Comparison of ENCODE assay signal across 11 cellular contexts in the genomic region with DNA sequence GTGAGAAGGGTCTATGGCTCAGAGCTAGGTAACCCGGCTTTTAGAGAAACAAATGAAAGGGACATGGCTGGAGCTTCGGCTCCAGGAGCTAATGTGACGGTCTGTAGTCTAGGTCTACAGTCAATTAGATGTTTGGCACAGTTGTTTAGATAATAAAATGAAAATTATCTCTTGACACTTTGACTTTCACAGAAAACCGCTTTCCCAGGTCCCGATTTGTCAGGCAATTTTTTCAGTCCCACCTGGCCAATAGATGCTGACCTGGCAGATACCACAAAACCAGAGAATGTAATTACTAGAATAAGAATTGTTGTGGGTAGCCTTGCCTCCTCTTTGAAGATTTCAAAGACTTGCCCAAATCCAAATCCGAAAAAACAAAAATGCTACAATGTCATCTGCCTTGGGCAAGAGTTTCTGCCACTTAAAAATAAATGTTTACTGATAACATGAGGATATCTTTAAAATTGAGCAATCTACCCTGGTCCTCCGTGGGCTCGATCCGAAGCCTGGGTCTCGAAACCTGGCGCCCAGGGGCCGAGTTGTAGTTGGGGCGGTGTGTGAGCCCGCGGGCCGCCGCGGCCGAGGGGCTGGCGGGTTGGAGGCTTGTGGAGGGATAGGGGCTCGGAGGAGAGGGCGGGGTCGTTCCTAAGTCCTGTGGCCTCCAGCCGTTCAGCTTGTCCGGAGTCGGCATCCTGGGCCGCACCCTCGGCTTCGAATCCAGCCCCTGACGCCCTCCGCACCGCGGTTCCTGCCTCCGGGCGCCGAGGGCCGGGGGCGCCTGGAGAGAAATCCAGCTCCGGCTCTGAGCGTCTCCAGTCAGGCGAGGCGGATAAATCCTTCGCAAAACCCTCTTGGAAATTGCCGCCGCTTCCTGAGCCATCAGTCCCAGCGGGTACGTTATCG. TPM values are rescaled to one million over a fixed set of nuclear protein-coding genes. Genes with fewer than 3 reads are reported as not detected.
DNase-seq lines count a peak whose midpoint lies in the region; ATAC-seq and TF ChIP-seq lines count a peak whose summit lies in the region.
"Had no signal": no experiment of that assay in that cellular context is flagged by ENCODE, and none has a peak within 500 bp of the region (broad histone marks: within the 10 kb centered on the region; RNA-seq: fewer than 3 reads in every experiment).

No MANE protein-coding gene starts in this region.

- DNase-seq in T-helper 1 cell (no peak), SJCRH30 (no peak), iPS DF 6.9 (ENCODE audit: low read depth, low spot score) (no peak), smooth muscle cell (lab: John Stamatoyannopoulos, UW; ENCODE audit: unreplicated experiment) (no peak), transverse colon (no peak), kidney tubule cell (ENCODE audit: low spot score) (no peak)
- DNase-seq: foreskin keratinocyte, upper lobe of right lung had no signal

- H3K79me2 ChIP-seq in smooth muscle cell (ENCODE audit: low read depth) = no peaks in the 10 kb centered on the region

- H3K27ac ChIP-seq in SJCRH30 (no peak overlapping the region), iPS DF 6.9 (ENCODE audit: low read length) (no peak overlapping the region), smooth muscle cell (ENCODE audit: low read depth) (no peak overlapping the region), transverse colon (no peak overlapping the region)
- H3K27ac ChIP-seq: foreskin keratinocyte, upper lobe of right lung had no signal

- H3K36me3 ChIP-seq in SJCRH30 (no peaks in the 10 kb centered on the region), iPS DF 6.9 (ENCODE audit: control insufficient read depth, insufficient read depth, low read length) (no peaks in the 10 kb centered on the region), smooth muscle cell (ENCODE audit: low read depth) (no peaks in the 10 kb centered on the region), transverse colon (no peaks in the 10 kb centered on the region)
- H3K36me3 ChIP-seq: upper lobe of right lung had no signal

- peak overlapping the region; percentile 45 for H3K27ac Mint-ChIP-seq in T-helper 1 cell treated with Interleukin-12 subunit alpha and Interleukin-12 subunit beta and Interleukin-4 antibody, amounts not matched to agents 30 μg/mL and 1 μg/mL, for 36 hours

- H3K27me3 Mint-ChIP-seq in T-helper 1 cell treated with Interleukin-12 subunit alpha and Interleukin-12 subunit beta and Interleukin-4 antibody, amounts not matched to agents 30 μg/mL and 1 μg/mL, for 36 hours (ENCODE audit: low read depth) = peaks cover 79% of the 10 kb centered on the region

- no peak for TF ChIP-seq EP300 in transverse colon (IDR thresholded peaks at IDR 0.05; ENCODE audit: low read depth)

- TF ChIP-seq CTCF in smooth muscle cell (IDR thresholded peaks at IDR 0.05; ENCODE audit: borderline replicate concordance, insufficient read depth, poor library complexity, severe bottlenecking) (no peak), transverse colon (IDR thresholded peaks at IDR 0.05) (no peak)

- H3K4me3 Mint-ChIP-seq in T-helper 1 cell treated with Interleukin-12 subunit alpha and Interleukin-12 subunit beta and Interleukin-4 antibody, amounts not matched to agents 30 μg/mL and 1 μg/mL, for 36 hours = no peak overlapping the region

- no peaks in the 10 kb centered on the region for H3K36me3 Mint-ChIP-seq in T-helper 1 cell treated with Interleukin-12 subunit alpha and Interleukin-12 subunit beta and Interleukin-4 antibody, amounts not matched to agents 30 μg/mL and 1 μg/mL, for 36 hours (ENCODE audit: low read depth)

- intact Hi-C loops in transverse colon (cut with DNase I; ENCODE audit: low total_unique reads) = no loop called here

- peaks cover 79% of the 10 kb centered on the region for H3K27me3 ChIP-seq in SJCRH30
- peaks cover 80% of the 10 kb centered on the region for H3K27me3 ChIP-seq in iPS DF 6.9 (ENCODE audit: control insufficient read depth, insufficient read depth, low read length)
- peaks cover 100% of the 10 kb centered on the region for H3K27me3 ChIP-seq in smooth muscle cell (ENCODE audit: low read depth)
- peaks cover 100% of the 10 kb centered on the region for H3K27me3 ChIP-seq in transverse colon

- peak overlapping the region; percentile 75 for H3K4me2 ChIP-seq in smooth muscle cell

- H3K9me3 ChIP-seq in SJCRH30 (replicated peaks) = no peaks in the 10 kb centered on the region
- H3K9me3 ChIP-seq in iPS DF 6.9 (ENCODE audit: control insufficient read depth, insufficient read depth, low read length) = no peaks in the 10 kb centered on the region
- no peaks in the 10 kb centered on the region for H3K9me3 ChIP-seq in smooth muscle cell (replicated peaks; ENCODE audit: low read depth)
- no peaks in the 10 kb centered on the region for H3K9me3 ChIP-seq in transverse colon
- H3K9me3 ChIP-seq: upper lobe of right lung had no signal

- H3K9ac ChIP-seq in smooth muscle cell (ENCODE audit: low read depth) = no peak overlapping the region

- H3K4me1 ChIP-seq in SJCRH30 = no peaks in the 10 kb centered on the region
- peaks cover 3% of the 10 kb centered on the region; the same call in 1 of the 2 replicates for H3K4me1 ChIP-seq in iPS DF 6.9 (ENCODE audit: control insufficient read depth, insufficient read depth, low read length)
- H3K4me1 ChIP-seq in smooth muscle cell (ENCODE audit: low read depth) = peaks cover 33% of the 10 kb centered on the region
- H3K4me1 ChIP-seq in transverse colon = peaks cover 21 to 65% (median 59%) of the 10 kb centered on the region in 4 donors
- H3K4me1 ChIP-seq: foreskin keratinocyte had no signal

- no peak for ATAC-seq in GM21786 (IDR thresholded peaks at IDR 0.05; ENCODE audit: unreplicated experiment)
- ATAC-seq: foreskin keratinocyte, upper lobe of right lung had no signal

- no CpG with 5 or more reads among the region's 48 CpGs for WGBS in iPS DF 6.9 (ENCODE audit: insufficient coverage, insufficient read length)
- 4% methylated on average over 47 of the region's 48 CpGs for WGBS in smooth muscle cell (ENCODE audit: low lambda C conversion rate)
- 13 to 14% methylated on average over 5 to 44 of the region's 48 CpGs for WGBS in transverse colon (ENCODE audit: low coverage in 1 of 2), 2 donors

- H3F3A ChIP-seq in smooth muscle cell (ENCODE audit: low read depth) = no peaks in the 10 kb centered on the region

- peaks cover 11% of the 10 kb centered on the region for H4K20me1 ChIP-seq in smooth muscle cell (ENCODE audit: low read depth)

- peaks cover 11% of the 10 kb centered on the region for H3K4me1 Mint-ChIP-seq in T-helper 1 cell treated with Interleukin-12 subunit alpha and Interleukin-12 subunit beta and Interleukin-4 antibody, amounts not matched to agents 30 μg/mL and 1 μg/mL, for 36 hours (ENCODE audit: low read depth)

- TF ChIP-seq POLR2A in transverse colon (IDR thresholded peaks at IDR 0.05) = no peak

- in situ Hi-C loops in transverse colon (cut with MboI; ENCODE audit: low pct_ligation_motif_present in 1 of 4, low pct_unique_long_range_greater_than_20kb in 1 of 4, low sequenced_read_pairs in 3 of 4) = no loop called here

- no peak overlapping the region for H2AFZ ChIP-seq in smooth muscle cell (ENCODE audit: low read depth)

- peak overlapping the region; percentile 19; the same call in 1 of the 2 replicates for H3K4me3 ChIP-seq in SJCRH30
- peak overlapping the region; percentile 12; the same call in 1 of the 2 replicates for H3K4me3 ChIP-seq in iPS DF 6.9 (ENCODE audit: low read length)
- H3K4me3 ChIP-seq in smooth muscle cell = peak overlapping the region; percentile 36
- H3K4me3 ChIP-seq in transverse colon = peak overlapping the region in 1 of 4 donors; percentile 40

- no peaks in the 10 kb centered on the region for H3K9me3 Mint-ChIP-seq in T-helper 1 cell treated with Interleukin-12 subunit alpha and Interleukin-12 subunit beta and Interleukin-4 antibody, amounts not matched to agents 30 μg/mL and 1 μg/mL, for 36 hours

RNA-seq across cellular contexts. Expression of a gene that starts 2.3 kb away (rescaled TPM):
- total RNA-seq in SJCRH30 (2014; rRNA removed; shearing (Covaris generic)) = not detected in 2 replicates
- not detected in 2 replicates for total RNA-seq in smooth muscle cell
- polyA plus RNA-seq in smooth muscle cell = not detected in 2 replicates
- total RNA-seq in transverse colon = 1 to 10 TPM in 3 of 4 donors, not detected in 1; 1.5 to 2.9 (median 2.7) TPM
- total RNA-seq: foreskin keratinocyte, skeletal muscle tissue, upper lobe of right lung had no signal
- polyA plus RNA-seq: foreskin keratinocyte had no signal

RNA-seq across cellular contexts. Expression of a gene that starts 32.5 kb away (rescaled TPM):
- 34.3 and 37.3 TPM in 2 replicates for total RNA-seq in SJCRH30 (2014; rRNA removed; shearing (Covaris generic))
- total RNA-seq in smooth muscle cell (4.1 and 8.4 TPM in 2 replicates), transverse colon (100 to 1,000 TPM in 1 of 4 donors, 10 to 100 TPM in 3; 83.8 to 431 (median 98.0) TPM)
- polyA plus RNA-seq in smooth muscle cell = 13.2 and 15.8 TPM in 2 replicates
